Comparison of ENCODE assay signal across 2 cellular contexts in genomic region chr6:169564453-169565240, GRCh38.
TF ChIP-seq lines count a peak whose summit lies in the region.

No MANE protein-coding gene starts in this region.

TF ChIP-seq in SK-N-SH, 30 proteins besides CTCF, POLR2A, EP300 and RAD21:
- peak; percentile 47; the same call in 1 of the 2 replicates for TF ChIP-seq REST (IDR thresholded peaks at IDR 0.05; ENCODE audit: low read depth, low read length)
- TF ChIP-seq TAF1 (IDR thresholded peaks at IDR 0.05; ENCODE audit: borderline replicate concordance, low read depth, low read length), result no peak
- no peak for TF ChIP-seq USF2 (IDR thresholded peaks at IDR 0.05; ENCODE audit: borderline replicate concordance, low read depth, low read length)

TF ChIP-seq in SK-N-SH treated with all-trans-retinoic acid at 6 μM for 48 hours, 23 proteins besides CTCF, POLR2A, EP300 and RAD21 (continued from another document):
- TF ChIP-seq ZNF70 (CRISPR knock-in tag; IDR thresholded peaks at IDR 0.05), result no peak
- TF ChIP-seq, protein P1, sequence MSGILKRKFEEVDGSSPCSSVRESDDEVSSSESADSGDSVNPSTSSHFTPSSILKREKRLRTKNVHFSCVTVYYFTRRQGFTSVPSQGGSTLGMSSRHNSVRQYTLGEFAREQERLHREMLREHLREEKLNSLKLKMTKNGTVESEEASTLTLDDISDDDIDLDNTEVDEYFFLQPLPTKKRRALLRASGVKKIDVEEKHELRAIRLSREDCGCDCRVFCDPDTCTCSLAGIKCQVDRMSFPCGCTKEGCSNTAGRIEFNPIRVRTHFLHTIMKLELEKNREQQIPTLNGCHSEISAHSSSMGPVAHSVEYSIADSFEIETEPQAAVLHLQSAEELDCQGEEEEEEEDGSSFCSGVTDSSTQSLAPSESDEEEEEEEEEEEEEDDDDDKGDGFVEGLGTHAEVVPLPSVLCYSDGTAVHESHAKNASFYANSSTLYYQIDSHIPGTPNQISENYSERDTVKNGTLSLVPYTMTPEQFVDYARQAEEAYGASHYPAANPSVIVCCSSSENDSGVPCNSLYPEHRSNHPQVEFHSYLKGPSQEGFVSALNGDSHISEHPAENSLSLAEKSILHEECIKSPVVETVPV (CRISPR knock-in tag; IDR thresholded peaks at IDR 0.05), result no peak
- TF ChIP-seq, protein P2, sequence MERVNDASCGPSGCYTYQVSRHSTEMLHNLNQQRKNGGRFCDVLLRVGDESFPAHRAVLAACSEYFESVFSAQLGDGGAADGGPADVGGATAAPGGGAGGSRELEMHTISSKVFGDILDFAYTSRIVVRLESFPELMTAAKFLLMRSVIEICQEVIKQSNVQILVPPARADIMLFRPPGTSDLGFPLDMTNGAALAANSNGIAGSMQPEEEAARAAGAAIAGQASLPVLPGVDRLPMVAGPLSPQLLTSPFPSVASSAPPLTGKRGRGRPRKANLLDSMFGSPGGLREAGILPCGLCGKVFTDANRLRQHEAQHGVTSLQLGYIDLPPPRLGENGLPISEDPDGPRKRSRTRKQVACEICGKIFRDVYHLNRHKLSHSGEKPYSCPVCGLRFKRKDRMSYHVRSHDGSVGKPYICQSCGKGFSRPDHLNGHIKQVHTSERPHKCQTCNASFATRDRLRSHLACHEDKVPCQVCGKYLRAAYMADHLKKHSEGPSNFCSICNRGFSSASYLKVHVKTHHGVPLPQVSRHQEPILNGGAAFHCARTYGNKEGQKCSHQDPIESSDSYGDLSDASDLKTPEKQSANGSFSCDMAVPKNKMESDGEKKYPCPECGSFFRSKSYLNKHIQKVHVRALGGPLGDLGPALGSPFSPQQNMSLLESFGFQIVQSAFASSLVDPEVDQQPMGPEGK (CRISPR knock-in tag; IDR thresholded peaks at IDR 0.05; ENCODE audit: borderline replicate concordance), result no peak
TF ChIP-seq in SK-N-SH treated with all-trans-retinoic acid at 6 μM for 48 hours: peak in this region for 0.
